12 cellular contexts compared by ENCODE assay signal in genomic region chr2:131156452-131157149, GRCh38.
A peak's percentile ranks its signal among the peaks of the same experiment; 100 is the strongest.
DNase-seq lines count a peak whose midpoint lies in the region; ATAC-seq, FAIRE-seq and TF ChIP-seq lines count a peak whose summit lies in the region.
"Had no signal": no experiment of that assay in that cellular context is flagged by ENCODE, and none has a peak within 500 bp of the region (broad histone marks: within the 10 kb centered on the region; RNA-seq: fewer than 3 reads in every experiment).

No MANE protein-coding gene starts in this region.

- ATAC-seq in HG02840 (IDR thresholded peaks at IDR 0.05; ENCODE audit: low FRiP score, unreplicated experiment), result no peak
- ATAC-seq: upper lobe of right lung had no signal

- H3K4me3 ChIP-seq in fibroblast of pulmonary artery (replicated peaks; ENCODE audit: low read depth, low read length), result no peak overlapping the region
- H3K4me3 ChIP-seq: upper lobe of right lung had no signal

- DNase-seq in ELF-1 (ENCODE audit: low read depth, low spot score) (peak; percentile 48), GM20000 (ENCODE audit: low spot score) (peak; percentile 68), OCI-M1 (lab: John Stamatoyannopoulos, UW) (peak; percentile 34), fibroblast of pulmonary artery (ENCODE audit: low read depth) (no peak), dedifferentiated amniotic fluid mesenchymal stem cell (ENCODE audit: extremely low spot score) (no peak), D721Med (ENCODE audit: insufficient read length, low spot score) (no peak), anterior cingulate cortex (lab: John Stamatoyannopoulos, UW) (no peak)
- DNase-seq: naive B cell; NCI-H1930; stimulated activated CD4-positive, alpha-beta T cell treated with anti-CD3 and anti-CD28 coated beads, Interleukin-4, amount 100 ng/mL, for 1 hour; upper lobe of right lung had no signal

- no peak for FAIRE-seq in D721Med (lab: Jason Lieb, UNC)

- no peak for TF ChIP-seq CTCF in GM20000 (IDR thresholded peaks at IDR 0.05; ENCODE audit: extremely low read depth, missing control alignments)
- TF ChIP-seq CTCF in fibroblast of pulmonary artery (IDR thresholded peaks at IDR 0.05; ENCODE audit: low read length, missing control alignments), result peak; percentile 8
- TF ChIP-seq CTCF in D721Med (IDR thresholded peaks at IDR 0.05; ENCODE audit: insufficient read depth, missing control alignments), result no peak

Comparison
In these comparisons a context has a peak if more than half of its experiments do, and no peak if none do; other contexts are left out.
1. DNase-seq: peak in ELF-1 (single experiment), GM20000 (single experiment) and OCI-M1 (single experiment); none in fibroblast of pulmonary artery (single experiment), dedifferentiated amniotic fluid mesenchymal stem cell (single experiment), D721Med (single experiment) and anterior cingulate cortex (0 of 58).